7 cellular contexts compared by ENCODE assay signal in the genomic region with DNA sequence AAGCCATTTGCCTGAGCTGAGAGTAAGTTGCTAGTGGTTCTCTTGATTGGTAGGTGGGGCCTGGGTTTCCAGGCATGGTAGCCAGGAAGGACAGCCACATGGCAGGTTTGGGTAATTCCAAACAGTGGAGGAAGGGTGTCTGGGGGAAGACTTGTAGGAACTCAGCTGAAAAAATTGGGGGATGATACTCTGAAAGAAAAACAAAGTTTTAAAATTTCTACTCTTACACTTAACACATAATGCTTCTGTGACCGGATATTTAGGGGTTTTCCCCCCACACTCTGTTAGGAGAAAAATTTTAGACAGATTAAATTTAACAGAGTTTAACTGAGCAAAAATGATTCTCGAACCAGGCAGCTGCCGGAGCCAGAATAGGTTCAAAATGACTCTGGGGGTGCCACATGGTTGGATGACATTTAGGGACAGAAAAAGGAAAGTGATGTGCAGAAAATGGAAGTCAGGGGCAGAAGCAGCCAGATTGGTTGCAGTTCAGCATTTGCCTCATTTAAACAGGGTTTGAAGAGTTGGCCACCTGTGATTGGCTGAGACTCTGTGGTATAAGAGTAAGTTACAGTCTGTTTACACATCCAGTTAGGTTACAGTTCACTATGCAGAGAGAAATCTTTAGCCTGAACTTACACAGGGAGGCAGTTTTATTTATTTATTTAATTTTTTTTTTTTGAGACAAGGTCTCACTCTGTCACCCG. TPM values are rescaled to one million over a fixed set of nuclear protein-coding genes. Genes with fewer than 3 reads are reported as not detected.
DNase-seq lines count a peak whose midpoint lies in the region; ATAC-seq and TF ChIP-seq lines count a peak whose summit lies in the region.

No MANE protein-coding gene starts in this region.

- H3K4me3 Mint-ChIP-seq in chondrocyte (ENCODE audit: unreplicated experiment), result no peak overlapping the region
- H3K4me3 Mint-ChIP-seq in stimulated activated memory B cell treated with anti-CD40 and anti-IgM and Interleukin-4, amounts not matched to agents 10 μg/mL and 1 μg/mL and 100 μg/mL, for 72 hours, result peak overlapping the region; percentile 62

- H3K4me3 ChIP-seq in prostate gland, result no peak overlapping the region

- H3K9me3 Mint-ChIP-seq in chondrocyte (ENCODE audit: low read depth), result no peaks in the 10 kb centered on the region
- no peaks in the 10 kb centered on the region for H3K9me3 Mint-ChIP-seq in stimulated activated memory B cell treated with anti-CD40 and anti-IgM and Interleukin-4, amounts not matched to agents 10 μg/mL and 1 μg/mL and 100 μg/mL, for 72 hours

- peaks cover 22% of the 10 kb centered on the region for H3K36me3 Mint-ChIP-seq in chondrocyte (ENCODE audit: low read depth)
- H3K36me3 Mint-ChIP-seq in stimulated activated memory B cell treated with anti-CD40 and anti-IgM and Interleukin-4, amounts not matched to agents 10 μg/mL and 1 μg/mL and 100 μg/mL, for 72 hours, result peaks cover 39% of the 10 kb centered on the region

- no peaks in the 10 kb centered on the region for H3K9me3 ChIP-seq in prostate gland

- peak overlapping the region; percentile 62 for H3K27ac Mint-ChIP-seq in chondrocyte (ENCODE audit: unreplicated experiment)
- peak overlapping the region; percentile 76 for H3K27ac Mint-ChIP-seq in stimulated activated memory B cell treated with anti-CD40 and anti-IgM and Interleukin-4, amounts not matched to agents 10 μg/mL and 1 μg/mL and 100 μg/mL, for 72 hours

- peak; percentile 54 for DNase-seq in RPMI7951 (ENCODE audit: low read depth)
- DNase-seq in chondrocyte (ENCODE audit: low spot score), result no peak
- no peak for DNase-seq in prostate gland (ENCODE audit: low spot score)
- no peak for DNase-seq in NCI-H2107 (lab: John Stamatoyannopoulos, UW)

- no peaks in the 10 kb centered on the region for H3K4me1 ChIP-seq in prostate gland (replicated peaks)

- no peaks in the 10 kb centered on the region for H3K27me3 Mint-ChIP-seq in chondrocyte (ENCODE audit: low read depth)
- no peaks in the 10 kb centered on the region for H3K27me3 Mint-ChIP-seq in stimulated activated memory B cell treated with anti-CD40 and anti-IgM and Interleukin-4, amounts not matched to agents 10 μg/mL and 1 μg/mL and 100 μg/mL, for 72 hours

- intact Hi-C loops in prostate gland (cut with DNase I), result no loop called here

- peaks cover 4% of the 10 kb centered on the region for H3K4me1 Mint-ChIP-seq in chondrocyte (ENCODE audit: low read depth)
- peaks cover 88% of the 10 kb centered on the region for H3K4me1 Mint-ChIP-seq in stimulated activated memory B cell treated with anti-CD40 and anti-IgM and Interleukin-4, amounts not matched to agents 10 μg/mL and 1 μg/mL and 100 μg/mL, for 72 hours

- ATAC-seq in GM18907 (IDR thresholded peaks at IDR 0.05; ENCODE audit: unreplicated experiment) (peak; percentile 45), HG02870 (IDR thresholded peaks at IDR 0.05; ENCODE audit: unreplicated experiment) (peak; percentile 55)
- ATAC-seq in stimulated activated memory B cell treated with anti-CD40 and anti-IgM and Interleukin-4, amounts not matched to agents 10 μg/mL and 1 μg/mL and 100 μg/mL, for 72 hours, result peak; percentile 81

- TF ChIP-seq POLR2A in prostate gland (IDR thresholded peaks at IDR 0.05), result no peak

- 78% methylated on average over 4 of the region's 4 CpGs for WGBS in prostate gland

- TF ChIP-seq CTCF in chondrocyte (IDR thresholded peaks at IDR 0.05), result no peak
- TF ChIP-seq CTCF in prostate gland (IDR thresholded peaks at IDR 0.05), result no peak

- H3K27me3 ChIP-seq in prostate gland (replicated peaks; ENCODE audit: insufficient read depth), result no peaks in the 10 kb centered on the region

- H3K36me3 ChIP-seq in prostate gland, result peaks cover 8 to 19% of the 10 kb centered on the region in 2 donors

- H3K27ac ChIP-seq in prostate gland, result no peak overlapping the region

RNA-seq across cellular contexts. Expression of gene B2M, which starts 8.1 kb away (rescaled TPM):
- total RNA-seq in RPMI7951 (2014; rRNA removed; shearing (Covaris generic)), result 9,682 and 10,210 TPM in 2 replicates
- total RNA-seq in chondrocyte (496 to 595 TPM (median 582 TPM) in 3 replicates), prostate gland (1,000 to 10,000 TPM; 2,014 to 2,775 TPM)

RNA-seq across cellular contexts. Expression of gene PATL2, which starts 8.3 kb away (rescaled TPM):
- 0.20 and 1.1 TPM in 2 replicates for total RNA-seq in RPMI7951 (2014; rRNA removed; shearing (Covaris generic))
- not detected in 3 replicates for total RNA-seq in chondrocyte
- 1 to 10 TPM in 1 of 2 donors, under 1 TPM in 1; 0.77 to 1.2 TPM for total RNA-seq in prostate gland

RNA-seq across cellular contexts. Expression of gene TRIM69, which starts 16.9 kb away (rescaled TPM):
- total RNA-seq in RPMI7951 (2014; rRNA removed; shearing (Covaris generic)), result 10.5 and 13.9 TPM in 2 replicates
- total RNA-seq in chondrocyte (9.7 to 16.6 TPM (median 12.9 TPM) in 3 replicates), prostate gland (10 to 100 TPM in 1 of 2 donors, 1 to 10 TPM in 1; 7.6 to 12.0 TPM)

RNA-seq across cellular contexts. Expression of gene SPG11, which starts 56.0 kb away (rescaled TPM):
- 44.6 and 50.5 TPM in 2 replicates for total RNA-seq in RPMI7951 (2014; rRNA removed; shearing (Covaris generic))
- total RNA-seq in chondrocyte (41.2 to 58.5 TPM (median 45.4 TPM) in 3 replicates), prostate gland (10 to 100 TPM; 86.2 to 93.7 TPM)
